In the genomic region with DNA sequence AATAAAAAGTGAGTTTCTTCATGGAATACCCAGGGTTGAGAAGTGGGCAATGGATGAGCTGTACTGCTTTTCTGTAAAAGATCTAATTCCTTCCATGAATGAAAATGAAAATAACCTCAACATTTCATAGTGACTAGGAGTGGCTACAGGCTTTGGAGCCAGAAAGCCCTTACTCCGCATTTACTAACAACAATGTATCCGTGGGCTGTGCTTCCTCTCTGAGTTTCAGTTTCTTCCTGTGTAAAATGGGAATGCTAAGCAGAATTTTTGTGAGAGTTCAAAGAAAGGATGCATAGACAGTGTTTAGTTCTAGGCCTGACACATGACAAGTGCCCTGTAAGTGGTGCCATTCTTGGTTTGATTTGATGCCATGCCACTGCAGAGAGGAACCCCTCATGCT, we compare ENCODE assay signal across 21 cellular contexts. TPM values are rescaled to one million over a fixed set of nuclear protein-coding genes. Genes with fewer than 3 reads are reported as not detected.
A peak's percentile ranks its signal among the peaks of the same experiment; 100 is the strongest.
DNase-seq lines count a peak whose midpoint lies in the region; ATAC-seq and TF ChIP-seq lines count a peak whose summit lies in the region.
"Had no signal": no experiment of that assay in that cellular context is flagged by ENCODE, and none has a peak within 500 bp of the region (broad histone marks: within the 10 kb centered on the region; RNA-seq: fewer than 3 reads in every experiment).

No MANE protein-coding gene starts in this region.

- peaks cover 0 to 24% (median 11%) of the 10 kb centered on the region in 6 donors for H3K4me1 ChIP-seq in spleen
- H3K4me1 ChIP-seq: BLaER1 had no signal

- no peak for TF ChIP-seq CTCF in spleen (IDR thresholded peaks at IDR 0.05 in 8 of 11, conservative IDR thresholded peaks at IDR 0.05 in 3 of 11)

- no peaks in the 10 kb centered on the region for H3K27me3 ChIP-seq in spleen (replicated peaks in 1 of 7)
- H3K27me3 ChIP-seq: BLaER1 had no signal

- DNase-seq in Right ventricle myocardium superior (no peak), cardiac septum (ENCODE audit: low spot score) (no peak), foreskin melanocyte (peak; percentile 29), lung microvascular endothelial cell (ENCODE audit: low read depth in 2 of 2) (peak; percentile 51 to 75), spleen (no peak), NCI-H446 (lab: John Stamatoyannopoulos, UW) (no peak), NCI-H2196 treated with DMSO at 0.1 percent for 48 hours (lab: John Stamatoyannopoulos, UW; ENCODE audit: unreplicated experiment) (no peak)
- DNase-seq: 8988T; CD8-positive, alpha-beta memory T cell; DMS79; NCI-H1436; NCI-H2029; NCI-H2171; NCI-H774; PC-3 had no signal

- TF ChIP-seq POLR2A in spleen (IDR thresholded peaks at IDR 0.05) = no peak

- WGBS in spleen, 5 donors = 41 to 68% (median 49%) methylated on average over 2 of the region's 2 CpGs

- intact Hi-C loops in Right ventricle myocardium superior (cut with DNase I) = no loop called here
- intact Hi-C loops in cardiac septum (cut with DNase I) = no loop called here
- intact Hi-C loops in spleen (cut with DNase I; ENCODE audit: low total_unique reads) = no loop called here

- H3K9me3 ChIP-seq in spleen = no peaks in the 10 kb centered on the region
- H3K9me3 ChIP-seq: BLaER1 had no signal

- peak overlapping the region in 7 of 8 donors; percentile 37 to 75 (median 44) for H3K27ac ChIP-seq in spleen
- H3K27ac ChIP-seq: BLaER1, KMS-11 had no signal

- H3K4me3 ChIP-seq in spleen = no peak overlapping the region
- H3K4me3 ChIP-seq: BLaER1, GM23338 had no signal

- peak; percentile 46 for ATAC-seq in Right ventricle myocardium superior (ENCODE audit: poor library complexity)
- no peak for ATAC-seq in GM19452 (IDR thresholded peaks at IDR 0.05; ENCODE audit: unreplicated experiment)
- ATAC-seq: GM23338, PC-3 had no signal

- H3K36me3 ChIP-seq in spleen = no peaks in the 10 kb centered on the region
- H3K36me3 ChIP-seq: BLaER1 had no signal

RNA-seq across cellular contexts. Expression of a gene that starts 47.5 kb away (rescaled TPM):
- 110 TPM for total RNA-seq in Right ventricle myocardium superior
- 84.7 TPM for total RNA-seq in cardiac septum
- 1,181 and 1,820 TPM in 2 replicates for total RNA-seq in lung microvascular endothelial cell
- total RNA-seq in spleen = 100 to 1,000 TPM in 6 of 7 donors, 10 to 100 TPM in 1; 65.6 to 260 (median 182) TPM
- polyA plus RNA-seq in spleen = 10 to 100 TPM; 31.0 to 75.3 (median 56.8) TPM
- polyA plus RNA-seq: CD8-positive, alpha-beta memory T cell had no signal

RNA-seq across cellular contexts. Expression of a gene that starts 49.6 kb away (rescaled TPM):
- total RNA-seq in Right ventricle myocardium superior (not detected), cardiac septum (not detected), lung microvascular endothelial cell (0.22 TPM in 1 of 2 replicates, not detected in the other), spleen (not detected)
- under 1 TPM in 2 of 3 donors, not detected in 1; 0.11 to 0.29 TPM for polyA plus RNA-seq in spleen
- total RNA-seq: CD8-positive, alpha-beta memory T cell; G401; GM23338; M059J had no signal
- polyA plus RNA-seq: CD8-positive, alpha-beta memory T cell; GM23338 had no signal

Comparison
In these comparisons a context has a peak if more than half of its experiments do, and no peak if none do; other contexts are left out.
1. DNase-seq: peak in foreskin melanocyte (single experiment) and lung microvascular endothelial cell (2 of 2); none in Right ventricle myocardium superior (single experiment), cardiac septum (single experiment), spleen (single experiment), NCI-H446 (0 of 2) and NCI-H2196 treated with DMSO at 0.1 percent for 48 hours (single experiment).